Comparison of ENCODE assay signal across 9 cellular contexts in genomic region chr19:16041571-16042386, GRCh38. TPM values are rescaled to one million over a fixed set of nuclear protein-coding genes. Genes with fewer than 3 reads are reported as not detected.
A peak's percentile ranks its signal among the peaks of the same experiment; 100 is the strongest.
DNase-seq lines count a peak whose midpoint lies in the region; ATAC-seq and TF ChIP-seq lines count a peak whose summit lies in the region.
"Had no signal": no experiment of that assay in that cellular context is flagged by ENCODE, and none has a peak within 500 bp of the region (broad histone marks: within the 10 kb centered on the region; RNA-seq: fewer than 3 reads in every experiment).

No MANE protein-coding gene starts in this region.

- ATAC-seq in activated naive CD4-positive, alpha-beta T cell treated with anti-CD3 and anti-CD28 coated beads, Interleukin-2, amount 50 U/mL, for 72 hours, result peak; percentile 81 to 89
- no peak for ATAC-seq in HG03378 (IDR thresholded peaks at IDR 0.05; ENCODE audit: unreplicated experiment)

- no peaks in the 10 kb centered on the region for H3K36me3 Mint-ChIP-seq in activated naive CD4-positive, alpha-beta T cell treated with anti-CD3 and anti-CD28 coated beads, Interleukin-2, amount 50 U/mL, for 72 hours
- no peaks in the 10 kb centered on the region for H3K36me3 Mint-ChIP-seq in type B pancreatic cell

- no peak overlapping the region for H3K27ac Mint-ChIP-seq in activated naive CD4-positive, alpha-beta T cell treated with anti-CD3 and anti-CD28 coated beads, Interleukin-2, amount 50 U/mL, for 72 hours
- H3K27ac Mint-ChIP-seq in type B pancreatic cell, result peak overlapping the region; percentile 34

- peaks cover 7% of the 10 kb centered on the region for H3K4me1 Mint-ChIP-seq in type B pancreatic cell (ENCODE audit: unreplicated experiment)

- no peaks in the 10 kb centered on the region for H3K9me3 ChIP-seq in cardiac muscle cell (ENCODE audit: low read depth)

- H3K27ac ChIP-seq in cardiac muscle cell, result no peak overlapping the region
- H3K27ac ChIP-seq: epithelial cell of prostate had no signal

- H3K4me1 ChIP-seq in cardiac muscle cell (ENCODE audit: low read depth), result no peaks in the 10 kb centered on the region

- H3K36me3 ChIP-seq in cardiac muscle cell, result no peaks in the 10 kb centered on the region

- H3K9me3 Mint-ChIP-seq in activated naive CD4-positive, alpha-beta T cell treated with anti-CD3 and anti-CD28 coated beads, Interleukin-2, amount 50 U/mL, for 72 hours, result no peaks in the 10 kb centered on the region
- no peaks in the 10 kb centered on the region for H3K9me3 Mint-ChIP-seq in type B pancreatic cell

- H3K4me3 ChIP-seq in LNCaP clone FGC (ENCODE audit: low read depth, low read length) (no peak overlapping the region), cardiac muscle cell (no peak overlapping the region)

- H3K27me3 Mint-ChIP-seq in type B pancreatic cell, result peaks cover 9% of the 10 kb centered on the region

- intact Hi-C loops in posterior vena cava (cut with DNase I), result loop anchor here (2.0 to 5.0 kb wide), 2 partner anchors 141 kb away; no protein-coding TSS in a partner anchor

- DNase-seq in DMS153 treated with DMSO at 0.1 percent for 48 hours (lab: John Stamatoyannopoulos, UW; ENCODE audit: unreplicated experiment) (peak; percentile 34), LNCaP clone FGC (ENCODE audit: low read depth) (no peak), SW 1271 (lab: John Stamatoyannopoulos, UW) (peak; percentile 17 to 55), cardiac muscle cell (ENCODE audit: low read depth in 1 of 2, low spot score in 1 of 2) (peak; percentile 76 to 82), posterior vena cava (ENCODE audit: low spot score) (peak; percentile 94), type B pancreatic cell (ENCODE audit: extremely low spot score, unreplicated experiment) (peak; percentile 90)
- peak; percentile 81 to 89 for DNase-seq in activated naive CD4-positive, alpha-beta T cell treated with anti-CD3 and anti-CD28 coated beads, Interleukin-2, amount 50 U/mL, for 72 hours (ENCODE audit: low spot score in 2 of 2)

- peak overlapping the region; percentile 36 for H3K4me3 Mint-ChIP-seq in type B pancreatic cell

- no peaks in the 10 kb centered on the region for H3K27me3 ChIP-seq in cardiac muscle cell

- TF ChIP-seq CTCF in LNCaP clone FGC (IDR thresholded peaks at IDR 0.05; ENCODE audit: control insufficient read depth, extremely low read depth, insufficient read depth) (peak; percentile 95), cardiac muscle cell (IDR thresholded peaks at IDR 0.05; ENCODE audit: low read depth, low read length) (peak; percentile 97), type B pancreatic cell (conservative IDR thresholded peaks at IDR 0.05) (peak; percentile 96)

RNA-seq across cellular contexts. Expression of gene TPM4, which starts 34.5 kb away (rescaled TPM):
- total RNA-seq in activated naive CD4-positive, alpha-beta T cell treated with anti-CD3 and anti-CD28 coated beads, Interleukin-2, amount 50 U/mL, for 72 hours, result 100 to 1,000 TPM; 405 to 411 TPM
- 184 and 268 TPM in 2 replicates for total RNA-seq in cardiac muscle cell
- 118 and 120 TPM in 2 replicates for polyA plus RNA-seq in cardiac muscle cell
- 1,000 to 10,000 TPM; 1,050 to 1,475 TPM for total RNA-seq in posterior vena cava
- 425 and 472 TPM in 2 replicates for total RNA-seq in type B pancreatic cell (ENCODE audit: low replicate concordance)
